In the genomic region with DNA sequence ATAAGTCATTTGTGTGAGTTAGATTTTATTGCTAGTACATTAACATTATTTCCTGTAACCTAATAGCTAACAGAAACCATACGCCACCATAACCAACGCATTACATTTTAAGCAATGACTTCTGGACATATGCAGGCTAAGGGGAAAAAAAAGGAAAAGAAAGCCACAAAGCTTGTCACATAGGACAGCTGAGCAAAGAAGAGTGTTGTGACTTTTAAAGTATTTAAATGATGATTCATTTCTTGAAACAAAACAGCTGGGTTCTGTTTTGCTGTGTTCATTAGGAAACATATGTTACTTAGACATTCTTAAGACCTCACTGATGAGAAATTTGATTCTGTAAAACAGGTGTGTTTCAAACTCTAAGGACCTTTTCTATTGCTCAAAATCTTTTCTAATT, we compare ENCODE assay signal across 13 cellular contexts.
A peak's percentile ranks its signal among the peaks of the same experiment; 100 is the strongest.
DNase-seq lines count a peak whose midpoint lies in the region; ATAC-seq and TF ChIP-seq lines count a peak whose summit lies in the region.
"Had no signal": no experiment of that assay in that cellular context is flagged by ENCODE, and none has a peak within 500 bp of the region (broad histone marks: within the 10 kb centered on the region; RNA-seq: fewer than 3 reads in every experiment).

No MANE protein-coding gene starts in this region.

- H3K27me3 ChIP-seq in heart right ventricle: no peaks in the 10 kb centered on the region
- no peaks in the 10 kb centered on the region for H3K27me3 ChIP-seq in aorta (ENCODE audit: control insufficient read depth in 1 of 2, insufficient read depth in 2 of 2, low read length in 1 of 2)

- peaks cover 12% of the 10 kb centered on the region for H3K36me3 Mint-ChIP-seq in stimulated activated memory B cell treated with anti-CD40 and anti-IgM and Interleukin-4, amounts not matched to agents 10 μg/mL and 1 μg/mL and 100 μg/mL, for 72 hours
- H3K36me3 Mint-ChIP-seq: immature natural killer cell had no signal

- no peak overlapping the region for H3K4me3 Mint-ChIP-seq in stimulated activated memory B cell treated with anti-CD40 and anti-IgM and Interleukin-4, amounts not matched to agents 10 μg/mL and 1 μg/mL and 100 μg/mL, for 72 hours
- H3K4me3 Mint-ChIP-seq: immature natural killer cell had no signal

- H3K36me3 ChIP-seq in heart right ventricle (no peaks in the 10 kb centered on the region), aorta (ENCODE audit: control insufficient read depth in 1 of 2, insufficient read depth in 2 of 2, low read length in 1 of 2) (no peaks in the 10 kb centered on the region)

- H3K27ac ChIP-seq in heart right ventricle (no peak overlapping the region), aorta (ENCODE audit: low read depth in 1 of 2, low read length in 2 of 2) (no peak overlapping the region)
- H3K27ac ChIP-seq: 22Rv1 had no signal

- ATAC-seq in HG02678 (IDR thresholded peaks at IDR 0.05; ENCODE audit: unreplicated experiment) (peak; percentile 96), HG03460 (IDR thresholded peaks at IDR 0.05; ENCODE audit: unreplicated experiment) (peak; percentile 90), heart right ventricle (no peak), aorta (ENCODE audit: low FRiP score) (no peak)
- peak; percentile 59 for ATAC-seq in stimulated activated memory B cell treated with anti-CD40 and anti-IgM and Interleukin-4, amounts not matched to agents 10 μg/mL and 1 μg/mL and 100 μg/mL, for 72 hours

- no peak overlapping the region for H3K27ac Mint-ChIP-seq in stimulated activated memory B cell treated with anti-CD40 and anti-IgM and Interleukin-4, amounts not matched to agents 10 μg/mL and 1 μg/mL and 100 μg/mL, for 72 hours
- H3K27ac Mint-ChIP-seq: immature natural killer cell had no signal

- H3K4me1 ChIP-seq in heart right ventricle (no peaks in the 10 kb centered on the region), aorta (ENCODE audit: control insufficient read depth in 1 of 2, insufficient read depth in 2 of 2, low read length in 2 of 2) (no peaks in the 10 kb centered on the region)

- DNase-seq in DMS53 (lab: John Stamatoyannopoulos, UW) (peak; percentile 14), DMS53 treated with DMSO at 0.1 percent for 48 hours (lab: John Stamatoyannopoulos, UW; ENCODE audit: unreplicated experiment) (no peak), heart right ventricle (no peak), aorta (no peak), inferior parietal cortex (ENCODE audit: extremely low spot score) (no peak)
- DNase-seq: activated CD4-positive, CD25-positive, alpha-beta regulatory T cell treated with anti-CD3 and anti-CD28 coated beads, Interleukin-2, amount 50 U/mL, for 72 hours; DND-41; immature natural killer cell; NCI-H1417 treated with DMSO at 0.1 percent for 48 hours had no signal

- WGBS in heart right ventricle, 2 donors: 25 to 75% methylated on average over 2 of the region's 2 CpGs
- WGBS in aorta, 2 donors: 30 to 61% methylated on average over 2 of the region's 2 CpGs

- no peaks in the 10 kb centered on the region for H3K9me3 Mint-ChIP-seq in stimulated activated memory B cell treated with anti-CD40 and anti-IgM and Interleukin-4, amounts not matched to agents 10 μg/mL and 1 μg/mL and 100 μg/mL, for 72 hours

- H3K27me3 Mint-ChIP-seq in stimulated activated memory B cell treated with anti-CD40 and anti-IgM and Interleukin-4, amounts not matched to agents 10 μg/mL and 1 μg/mL and 100 μg/mL, for 72 hours: no peaks in the 10 kb centered on the region

- H3K9me3 ChIP-seq in heart right ventricle (no peaks in the 10 kb centered on the region), aorta (ENCODE audit: control insufficient read depth, low read length) (no peaks in the 10 kb centered on the region)

- H3K4me3 ChIP-seq in heart right ventricle (no peak overlapping the region), aorta (ENCODE audit: low read length in 2 of 2) (no peak overlapping the region)

- intact Hi-C loops in heart right ventricle (cut with DNase I): no loop called here
- intact Hi-C loops in aorta (cut with DNase I): no loop called here

- H3K4me1 Mint-ChIP-seq in stimulated activated memory B cell treated with anti-CD40 and anti-IgM and Interleukin-4, amounts not matched to agents 10 μg/mL and 1 μg/mL and 100 μg/mL, for 72 hours: no peaks in the 10 kb centered on the region
- H3K4me1 Mint-ChIP-seq: immature natural killer cell had no signal

- no peak for TF ChIP-seq CTCF in heart right ventricle (IDR thresholded peaks at IDR 0.05)

Comparison
In these comparisons a context has a peak if more than half of its experiments do, and no peak if none do; other contexts are left out.
1. ATAC-seq: peak in HG02678 (single experiment), HG03460 (single experiment) and stimulated activated memory B cell treated with anti-CD40 and anti-IgM and Interleukin-4, amounts not matched to agents 10 μg/mL and 1 μg/mL and 100 μg/mL, for 72 hours (single experiment); none in heart right ventricle (0 of 8) and aorta (single experiment).